In the genomic region with DNA sequence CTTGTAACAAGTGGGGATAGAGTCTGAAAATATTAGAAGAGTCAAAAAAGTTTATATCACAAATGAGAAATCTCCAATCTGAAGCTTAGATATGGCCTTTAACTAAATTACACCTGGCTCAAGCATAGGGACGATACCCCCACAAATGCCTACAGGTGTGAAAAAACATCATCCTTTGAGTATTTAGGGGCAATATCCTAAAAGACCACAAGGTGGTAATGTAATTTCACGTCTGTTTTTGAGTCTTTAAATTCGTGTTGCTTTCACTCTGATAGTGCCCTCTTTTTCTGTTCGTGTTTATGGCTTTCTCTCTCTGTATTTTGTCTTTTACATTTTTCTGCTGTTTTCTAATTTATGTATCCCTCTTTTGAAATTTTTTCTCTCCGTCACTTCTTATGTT, we compare ENCODE assay signal across 8 cellular contexts.
DNase-seq lines count a peak whose midpoint lies in the region; ATAC-seq and TF ChIP-seq lines count a peak whose summit lies in the region.

No MANE protein-coding gene starts in this region.

- WGBS in suprapubic skin, result 23% methylated on average over 5 of the region's 5 CpGs

- no peak for TF ChIP-seq CTCF in suprapubic skin (IDR thresholded peaks at IDR 0.05)

- ATAC-seq in GM18858 (IDR thresholded peaks at IDR 0.05; ENCODE audit: unreplicated experiment), result peak; percentile 75

- DNase-seq in ACHN (peak; percentile 66), HT1080 (ENCODE audit: low read depth) (peak; percentile 29), RKO (ENCODE audit: low spot score) (peak; percentile 42), iris pigment epithelial cell (ENCODE audit: low read depth) (peak; percentile 14), suprapubic skin (ENCODE audit: low spot score in 2 of 2) (no peak)
- DNase-seq in effector memory CD4-positive, alpha-beta T cell, result no peak
- no peak for DNase-seq in stimulated activated CD4-positive, alpha-beta T cell treated with anti-CD3 and anti-CD28 coated beads, Interleukin-4, amount 100 ng/mL, for 1 hour

- no peak for TF ChIP-seq EP300 in suprapubic skin (IDR thresholded peaks at IDR 0.05)

- in situ Hi-C loops in ACHN (cut with HindIII; ENCODE audit: low pct_ligation_motif_present, low pct_unique_long_range_greater_than_20kb, low sequenced_read_pairs), result no loop called here

- no peak for TF ChIP-seq POLR2A in suprapubic skin (IDR thresholded peaks at IDR 0.05)

- no peaks in the 10 kb centered on the region for H3K27me3 ChIP-seq in suprapubic skin
- no peaks in the 10 kb centered on the region for H3K27me3 ChIP-seq in effector memory CD4-positive, alpha-beta T cell (replicated peaks; ENCODE audit: control insufficient read depth, insufficient read depth, low read length, poor library complexity, severe bottlenecking)

- H3K4me1 ChIP-seq in suprapubic skin, result no peaks in the 10 kb centered on the region
- no peaks in the 10 kb centered on the region for H3K4me1 ChIP-seq in effector memory CD4-positive, alpha-beta T cell (ENCODE audit: control insufficient read depth, insufficient read depth, low read length, poor library complexity, severe bottlenecking)

- no peaks in the 10 kb centered on the region for H3K9me3 ChIP-seq in suprapubic skin
- no peaks in the 10 kb centered on the region for H3K9me3 ChIP-seq in effector memory CD4-positive, alpha-beta T cell (ENCODE audit: control insufficient read depth, low read length)

- H3K4me3 ChIP-seq in suprapubic skin, result no peak overlapping the region
- no peak overlapping the region for H3K4me3 ChIP-seq in effector memory CD4-positive, alpha-beta T cell (ENCODE audit: insufficient read depth, low read depth, low read length, poor library complexity, severe bottlenecking)

- H3K27ac ChIP-seq in suprapubic skin, result no peak overlapping the region
- no peak overlapping the region for H3K27ac ChIP-seq in effector memory CD4-positive, alpha-beta T cell (ENCODE audit: insufficient read depth, low read length, poor library complexity, severe bottlenecking)

- no peaks in the 10 kb centered on the region for H3K36me3 ChIP-seq in suprapubic skin
- H3K36me3 ChIP-seq in effector memory CD4-positive, alpha-beta T cell (ENCODE audit: control insufficient read depth, insufficient read depth, low read length), result no peaks in the 10 kb centered on the region

Comparison
In these comparisons a context has a peak if more than half of its experiments do, and no peak if none do; other contexts are left out.
1. DNase-seq: peak in ACHN (single experiment), HT1080 (single experiment), RKO (single experiment) and iris pigment epithelial cell (single experiment); none in suprapubic skin (0 of 2), effector memory CD4-positive, alpha-beta T cell (0 of 3) and stimulated activated CD4-positive, alpha-beta T cell treated with anti-CD3 and anti-CD28 coated beads, Interleukin-4, amount 100 ng/mL, for 1 hour (single experiment).